15 cellular contexts compared by ENCODE assay signal in the genomic region with DNA sequence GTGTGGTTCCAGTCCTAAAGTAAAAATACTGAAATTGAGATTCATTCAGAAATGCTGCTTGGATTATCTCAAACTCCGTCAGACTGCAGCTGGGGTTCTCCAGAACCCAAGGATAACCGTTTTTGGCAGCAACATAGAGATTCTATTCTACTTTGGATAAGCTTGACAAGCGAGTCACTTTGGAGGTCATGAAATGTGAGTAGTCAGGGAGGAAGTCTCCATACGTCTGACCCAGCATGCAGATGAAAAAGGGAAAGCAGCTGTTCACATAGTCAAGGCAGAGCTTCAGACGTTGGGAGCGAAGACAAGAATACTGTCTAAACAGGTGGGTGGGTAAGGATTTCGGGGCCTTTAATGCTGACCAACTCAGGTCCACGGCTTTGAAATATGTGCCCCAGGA. TPM values are rescaled to one million over a fixed set of nuclear protein-coding genes. Genes with fewer than 3 reads are reported as not detected.
DNase-seq lines count a peak whose midpoint lies in the region; ATAC-seq and TF ChIP-seq lines count a peak whose summit lies in the region.
"Had no signal": no experiment of that assay in that cellular context is flagged by ENCODE, and none has a peak within 500 bp of the region (broad histone marks: within the 10 kb centered on the region; RNA-seq: fewer than 3 reads in every experiment).

No MANE protein-coding gene starts in this region.

- no peak overlapping the region for H3K4me2 ChIP-seq in PC-9

- no peaks in the 10 kb centered on the region; the same call in 1 of the 2 replicates for H3K9me3 ChIP-seq in SJCRH30 (replicated peaks)
- no peaks in the 10 kb centered on the region; the same call in 1 of the 2 replicates for H3K9me3 ChIP-seq in PC-9 (ENCODE audit: insufficient read depth, low read depth)

- no TSS peak for BruUV-seq in PC-9 (replicated peaks; lab: Mats Ljungman, UMichigan)

- H3F3A ChIP-seq in PC-9 (ENCODE audit: insufficient read depth, low read depth) = no peaks in the 10 kb centered on the region

- no peaks in the 10 kb centered on the region for H3K79me2 ChIP-seq in PC-9 (ENCODE audit: low read depth)

- TF ChIP-seq CTCF in foreskin fibroblast (IDR thresholded peaks at IDR 0.05; ENCODE audit: low read depth, low read length) (no peak), PC-9 (conservative IDR thresholded peaks at IDR 0.05) (no peak)

- POLR2A ChIA-PET in PC-9 (lab: Charles Lee; ENCODE audit: unreplicated experiment) = no interaction called here

- intact Hi-C loops in PC-9 (cut with micrococcal nuclease; ENCODE audit: unreplicated experiment) = no loop called here

- CTCF ChIA-PET in PC-9 (lab: Charles Lee) = no interaction called here

- H4K20me1 ChIP-seq in PC-9 (ENCODE audit: insufficient read depth) = no peaks in the 10 kb centered on the region

- DNase-seq in NCI-H2107 treated with DMSO at 0.1 percent for 48 hours (lab: John Stamatoyannopoulos, UW; ENCODE audit: unreplicated experiment) = peak; percentile 44
- DNase-seq in NCI-H2107 (lab: John Stamatoyannopoulos, UW) = no peak
- DNase-seq in SJCRH30 = peak; percentile 68 to 92
- peak; percentile 28 to 55 for DNase-seq in foreskin fibroblast
- peak; percentile 30 for DNase-seq in skeletal muscle cell (ENCODE audit: low read depth)
- DNase-seq in PC-9 = no peak
- DNase-seq: C1 segment of cervical spinal cord, DMS153, KBM-7, NCI-H1048, NCI-H1694, NCI-H510A had no signal

- ATAC-seq in HG02870 (IDR thresholded peaks at IDR 0.05; ENCODE audit: unreplicated experiment) (no peak), GM21737 (IDR thresholded peaks at IDR 0.05; ENCODE audit: unreplicated experiment) (no peak)

- no peaks in the 10 kb centered on the region for H3K9me2 ChIP-seq in PC-9 (ENCODE audit: insufficient read depth)

- H2AFZ ChIP-seq in PC-9 = no peak overlapping the region

- H3K4me1 ChIP-seq in SJCRH30 (peaks cover 48% of the 10 kb centered on the region), PC-9 (replicated peaks; ENCODE audit: insufficient read depth) (no peaks in the 10 kb centered on the region)

- no peak overlapping the region for H3K4me3 ChIP-seq in SJCRH30
- no peak overlapping the region for H3K4me3 ChIP-seq in foreskin fibroblast (ENCODE audit: low read depth in 1 of 2, low read length in 2 of 2)
- no peak overlapping the region for H3K4me3 ChIP-seq in skeletal muscle cell (ENCODE audit: low read depth, low read length)
- H3K4me3 ChIP-seq in PC-9 = no peak overlapping the region
- H3K4me3 ChIP-seq: SK-N-MC had no signal

- no peaks in the 10 kb centered on the region for H3K27me3 ChIP-seq in SJCRH30
- H3K27me3 ChIP-seq in PC-9 (ENCODE audit: insufficient read depth, low read depth) = no peaks in the 10 kb centered on the region

- H3K36me3 ChIP-seq in SJCRH30 = no peaks in the 10 kb centered on the region
- no peaks in the 10 kb centered on the region for H3K36me3 ChIP-seq in PC-9 (ENCODE audit: low read depth)

- H3K27ac ChIP-seq in SJCRH30 (peak overlapping the region; percentile 52), PC-9 (no peak overlapping the region)
- H3K27ac ChIP-seq: SK-N-MC had no signal

RNA-seq across cellular contexts. Expression of a gene that starts 14.9 kb away (rescaled TPM):
- total RNA-seq in SJCRH30 (2014; rRNA removed; shearing (Covaris generic)) = 396 and 423 TPM in 2 replicates
- total RNA-seq in PC-9 (2021) = 398 and 534 TPM in 2 replicates

RNA-seq across cellular contexts. Expression of a gene that starts 50.4 kb away (rescaled TPM):
- total RNA-seq in SJCRH30 (2014; rRNA removed; shearing (Covaris generic)) = 56.2 and 57.3 TPM in 2 replicates
- 17.9 and 21.0 TPM in 2 replicates for total RNA-seq in PC-9 (2021)

Comparison
In these comparisons a context has a peak if more than half of its experiments do, and no peak if none do; other contexts are left out.
1. DNase-seq: peak in NCI-H2107 treated with DMSO at 0.1 percent for 48 hours (single experiment), SJCRH30 (2 of 2), foreskin fibroblast (2 of 2) and skeletal muscle cell (single experiment); none in NCI-H2107 (single experiment) and PC-9 (0 of 2).